ENCODE assay signal across 11 cellular contexts in the genomic region with DNA sequence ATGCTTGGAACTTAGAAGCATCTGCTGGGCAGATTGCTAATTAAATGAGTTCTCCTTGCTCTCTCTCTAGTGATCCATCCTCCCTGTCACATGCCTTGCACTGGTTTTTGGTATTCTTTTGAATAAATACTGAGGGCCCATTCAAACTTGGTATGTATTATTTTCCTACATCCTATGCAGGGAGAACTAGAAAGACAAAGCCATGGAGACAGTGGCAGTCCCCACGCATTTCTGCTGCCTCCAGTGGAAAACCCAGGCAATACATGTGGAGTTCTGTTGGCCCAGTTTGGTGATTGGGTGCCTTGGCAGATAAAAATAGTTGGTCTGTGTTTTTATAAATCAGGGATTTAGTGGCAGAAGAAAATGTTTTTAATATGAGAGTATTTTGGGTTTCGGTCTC.
DNase-seq lines count a peak whose midpoint lies in the region; ATAC-seq, FAIRE-seq and TF ChIP-seq lines count a peak whose summit lies in the region.
"Had no signal": no experiment of that assay in that cellular context is flagged by ENCODE, and none has a peak within 500 bp of the region (broad histone marks: within the 10 kb centered on the region; RNA-seq: fewer than 3 reads in every experiment).

No MANE protein-coding gene starts in this region.

- BruUV-seq in K562 (replicated peaks; lab: Mats Ljungman, UMichigan), result no TSS peak

- no peak for TF ChIP-seq EP300 in K562 (IDR thresholded peaks at IDR 0.05; ENCODE audit: low read length)

- no peak overlapping the region for H3K9ac ChIP-seq in K562 (ENCODE audit: insufficient read depth in 1 of 2, low read depth in 2 of 2, low read length in 2 of 2)

- FAIRE-seq in K562 (lab: Jason Lieb, UNC), result peak; percentile 26

- no peak overlapping the region for H3K4me2 ChIP-seq in K562 (ENCODE audit: insufficient read depth, low read length)

- ATAC-seq in K562 (0 out of 3 replicates have a peak, but pooled peaks have one; percentile 52), left lobe of liver (peak; percentile 58)
- no peak for ATAC-seq in activated CD4-positive, alpha-beta T cell treated with anti-CD3 and anti-CD28 coated beads for 36 hours
- ATAC-seq: stimulated activated naive B cell treated with anti-CD40 and anti-IgM and Interleukin-4, amounts not matched to agents 10 μg/mL and 1 μg/mL and 100 μg/mL, for 72 hours had no signal

- H3K36me3 ChIP-seq in K562 (ENCODE audit: control insufficient read depth, insufficient read depth, low read length), result peaks cover 17% of the 10 kb centered on the region; the same call in 1 of the 3 replicates

- H3K9me1 ChIP-seq in K562 (ENCODE audit: control insufficient read depth, insufficient read depth, low read length), result no peaks in the 10 kb centered on the region

- TF ChIP-seq POLR2A in K562 (conservative IDR thresholded peaks at IDR 0.05), result no peak

- H3K27me3 ChIP-seq in K562 (ENCODE audit: control insufficient read depth in 2 of 2, insufficient read depth in 2 of 2, low read length in 2 of 2), result no peaks in the 10 kb centered on the region

- peaks cover 73% of the 10 kb centered on the region for H3K36me3 Mint-ChIP-seq in activated CD4-positive, alpha-beta T cell treated with anti-CD3 and anti-CD28 coated beads for 36 hours (ENCODE audit: low read depth)

- H3K27ac Mint-ChIP-seq in activated CD4-positive, alpha-beta T cell treated with anti-CD3 and anti-CD28 coated beads for 36 hours, result no peak overlapping the region
- H3K27ac Mint-ChIP-seq: stimulated activated naive B cell treated with anti-CD40 and anti-IgM and Interleukin-4, amounts not matched to agents 10 μg/mL and 1 μg/mL and 100 μg/mL, for 72 hours had no signal

- H3K4me3 ChIP-seq in K562, result no peak overlapping the region

- WGBS in K562 (ENCODE audit: insufficient coverage, low coverage, missing lambda C conversion rate), result 82% methylated on average over 2 of the region's 2 CpGs

- in situ Hi-C loops in KBM-7 (cut with MboI; ENCODE audit: low pct_unique_long_range_greater_than_20kb, low sequenced_read_pairs), result no loop called here
- in situ Hi-C loops in K562 (cut with MboI), result no loop called here

- no peaks in the 10 kb centered on the region for H3K79me2 ChIP-seq in K562 (ENCODE audit: control insufficient read depth, insufficient read depth, low read length)

- no peak overlapping the region for H2AFZ ChIP-seq in K562 (ENCODE audit: low read depth, low read length)

- CTCF ChIA-PET in K562 (lab: Yijun Ruan, JAX; ENCODE audit: low intra/inter-chr PET ratio), result no interaction called here
- CTCF ChIA-PET in activated CD4-positive, alpha-beta T cell treated with anti-CD3 and anti-CD28 coated beads for 36 hours (lab: Charles Lee), result no interaction called here

- no peaks in the 10 kb centered on the region for H3K27me3 Mint-ChIP-seq in activated CD4-positive, alpha-beta T cell treated with anti-CD3 and anti-CD28 coated beads for 36 hours
- H3K27me3 Mint-ChIP-seq: stimulated activated naive B cell treated with anti-CD40 and anti-IgM and Interleukin-4, amounts not matched to agents 10 μg/mL and 1 μg/mL and 100 μg/mL, for 72 hours had no signal

- intact Hi-C loops in K562 (cut with micrococcal nuclease), result no loop called here
- intact Hi-C loops in activated CD4-positive, alpha-beta T cell treated with anti-CD3 and anti-CD28 coated beads for 36 hours (cut with DNase I, micrococcal nuclease), result no loop called here

- peaks cover 21% of the 10 kb centered on the region for H3K9me3 Mint-ChIP-seq in activated CD4-positive, alpha-beta T cell treated with anti-CD3 and anti-CD28 coated beads for 36 hours (ENCODE audit: low read depth)

- no peak for TF ChIP-seq RAD21 in K562 (CRISPR knock-in tag; conservative IDR thresholded peaks at IDR 0.05 in 1 of 2, IDR thresholded peaks at IDR 0.05 in 1 of 2)

- no peaks in the 10 kb centered on the region for H3K4me1 ChIP-seq in K562 (replicated peaks in 1 of 2; ENCODE audit: control insufficient read depth in 2 of 2, insufficient read depth in 2 of 2, low read length in 2 of 2)

- peak; percentile 25 to 27 (median 26); a peak in 3 of 6 replicates for TF ChIP-seq CTCF in K562 (IDR thresholded peaks at IDR 0.05 in 2 of 3, conservative IDR thresholded peaks at IDR 0.05 in 1 of 3; ENCODE audit: insufficient read depth in 2 of 3, low read depth in 1 of 3, low read length in 3 of 3)

- no peaks in the 10 kb centered on the region for H4K20me1 ChIP-seq in K562 (replicated peaks; ENCODE audit: control insufficient read depth, insufficient read depth, low read length)

- H3K4me3 Mint-ChIP-seq in activated CD4-positive, alpha-beta T cell treated with anti-CD3 and anti-CD28 coated beads for 36 hours, result no peak overlapping the region
- H3K4me3 Mint-ChIP-seq: stimulated activated naive B cell treated with anti-CD40 and anti-IgM and Interleukin-4, amounts not matched to agents 10 μg/mL and 1 μg/mL and 100 μg/mL, for 72 hours had no signal

- H3K27ac ChIP-seq in K562 (ENCODE audit: extremely low read depth, low read depth, low read length), result no peak overlapping the region
- H3K27ac ChIP-seq: epithelial cell of prostate had no signal

- peaks cover 29% of the 10 kb centered on the region for H3K4me1 Mint-ChIP-seq in activated CD4-positive, alpha-beta T cell treated with anti-CD3 and anti-CD28 coated beads for 36 hours

- DNase-seq in D341Med (ENCODE audit: low spot score) (peak; percentile 36), KBM-7 (peak; percentile 9), K562 (ENCODE audit: extremely low read depth in 1 of 4, low spot score in 3 of 4) (peak in 1 of 4 experiments; percentile 8), left lobe of liver (ENCODE audit: low spot score) (no peak), NCI-H1930 (lab: John Stamatoyannopoulos, UW) (no peak), GM19240 (ENCODE audit: insufficient read length, low spot score) (no peak)
- no peak for DNase-seq in activated naive CD4-positive, alpha-beta T cell treated with Interleukin-2 at 50 U/mL for 16 hours
- no peak for DNase-seq in activated CD4-positive, alpha-beta T cell treated with anti-CD3 and anti-CD28 coated beads for 36 hours
- DNase-seq: NCI-H1417 treated with DMSO at 0.1 percent for 48 hours; stimulated activated naive B cell treated with anti-CD40 and anti-IgM and Interleukin-4, amounts not matched to agents 10 μg/mL and 1 μg/mL and 100 μg/mL, for 72 hours had no signal

- POLR2A ChIA-PET in K562 (lab: Yijun Ruan, JAX), result no interaction called here
- POLR2A ChIA-PET in activated CD4-positive, alpha-beta T cell treated with anti-CD3 and anti-CD28 coated beads for 36 hours (lab: Charles Lee), result no interaction called here

- H3K9me3 ChIP-seq in K562 (replicated peaks; ENCODE audit: control insufficient read depth, insufficient read depth, low read depth, low read length), result no peaks in the 10 kb centered on the region

TF ChIP-seq in K562, 482 proteins besides CTCF, POLR2A, EP300 and RAD21:
- TF ChIP-seq, protein P1, sequence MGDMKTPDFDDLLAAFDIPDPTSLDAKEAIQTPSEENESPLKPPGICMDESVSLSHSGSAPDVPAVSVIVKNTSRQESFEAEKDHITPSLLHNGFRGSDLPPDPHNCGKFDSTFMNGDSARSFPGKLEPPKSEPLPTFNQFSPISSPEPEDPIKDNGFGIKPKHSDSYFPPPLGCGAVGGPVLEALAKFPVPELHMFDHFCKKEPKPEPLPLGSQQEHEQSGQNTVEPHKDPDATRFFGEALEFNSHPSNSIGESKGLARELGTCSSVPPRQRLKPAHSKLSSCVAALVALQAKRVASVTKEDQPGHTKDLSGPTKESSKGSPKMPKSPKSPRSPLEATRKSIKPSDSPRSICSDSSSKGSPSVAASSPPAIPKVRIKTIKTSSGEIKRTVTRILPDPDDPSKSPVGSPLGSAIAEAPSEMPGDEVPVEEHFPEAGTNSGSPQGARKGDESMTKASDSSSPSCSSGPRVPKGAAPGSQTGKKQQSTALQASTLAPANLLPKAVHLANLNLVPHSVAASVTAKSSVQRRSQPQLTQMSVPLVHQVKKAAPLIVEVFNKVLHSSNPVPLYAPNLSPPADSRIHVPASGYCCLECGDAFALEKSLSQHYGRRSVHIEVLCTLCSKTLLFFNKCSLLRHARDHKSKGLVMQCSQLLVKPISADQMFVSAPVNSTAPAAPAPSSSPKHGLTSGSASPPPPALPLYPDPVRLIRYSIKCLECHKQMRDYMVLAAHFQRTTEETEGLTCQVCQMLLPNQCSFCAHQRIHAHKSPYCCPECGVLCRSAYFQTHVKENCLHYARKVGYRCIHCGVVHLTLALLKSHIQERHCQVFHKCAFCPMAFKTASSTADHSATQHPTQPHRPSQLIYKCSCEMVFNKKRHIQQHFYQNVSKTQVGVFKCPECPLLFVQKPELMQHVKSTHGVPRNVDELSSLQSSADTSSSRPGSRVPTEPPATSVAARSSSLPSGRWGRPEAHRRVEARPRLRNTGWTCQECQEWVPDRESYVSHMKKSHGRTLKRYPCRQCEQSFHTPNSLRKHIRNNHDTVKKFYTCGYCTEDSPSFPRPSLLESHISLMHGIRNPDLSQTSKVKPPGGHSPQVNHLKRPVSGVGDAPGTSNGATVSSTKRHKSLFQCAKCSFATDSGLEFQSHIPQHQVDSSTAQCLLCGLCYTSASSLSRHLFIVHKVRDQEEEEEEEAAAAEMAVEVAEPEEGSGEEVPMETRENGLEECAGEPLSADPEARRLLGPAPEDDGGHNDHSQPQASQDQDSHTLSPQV (IDR thresholded peaks at IDR 0.05), result no peak
- TF ChIP-seq, protein P2, sequence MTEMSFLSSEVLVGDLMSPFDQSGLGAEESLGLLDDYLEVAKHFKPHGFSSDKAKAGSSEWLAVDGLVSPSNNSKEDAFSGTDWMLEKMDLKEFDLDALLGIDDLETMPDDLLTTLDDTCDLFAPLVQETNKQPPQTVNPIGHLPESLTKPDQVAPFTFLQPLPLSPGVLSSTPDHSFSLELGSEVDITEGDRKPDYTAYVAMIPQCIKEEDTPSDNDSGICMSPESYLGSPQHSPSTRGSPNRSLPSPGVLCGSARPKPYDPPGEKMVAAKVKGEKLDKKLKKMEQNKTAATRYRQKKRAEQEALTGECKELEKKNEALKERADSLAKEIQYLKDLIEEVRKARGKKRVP (CRISPR knock-in tag; IDR thresholded peaks at IDR 0.05), result no peak
- TF ChIP-seq, protein P3, sequence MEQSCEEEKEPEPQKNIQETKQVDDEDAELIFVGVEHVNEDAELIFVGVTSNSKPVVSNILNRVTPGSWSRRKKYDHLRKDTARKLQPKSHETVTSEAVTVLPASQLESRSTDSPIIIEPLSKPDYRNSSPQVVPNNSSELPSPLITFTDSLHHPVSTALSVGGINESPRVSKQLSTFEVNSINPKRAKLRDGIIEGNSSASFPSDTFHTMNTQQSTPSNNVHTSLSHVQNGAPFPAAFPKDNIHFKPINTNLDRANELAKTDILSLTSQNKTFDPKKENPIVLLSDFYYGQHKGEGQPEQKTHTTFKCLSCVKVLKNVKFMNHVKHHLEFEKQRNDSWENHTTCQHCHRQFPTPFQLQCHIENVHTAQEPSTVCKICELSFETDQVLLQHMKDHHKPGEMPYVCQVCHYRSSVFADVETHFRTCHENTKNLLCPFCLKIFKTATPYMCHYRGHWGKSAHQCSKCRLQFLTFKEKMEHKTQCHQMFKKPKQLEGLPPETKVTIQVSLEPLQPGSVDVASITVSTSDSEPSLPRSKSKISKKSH (CRISPR knock-in tag; IDR thresholded peaks at IDR 0.05), result no peak
- TF ChIP-seq ZKSCAN3 (CRISPR knock-in tag; IDR thresholded peaks at IDR 0.05), result no peak

Comparison
In these comparisons a context has a peak if more than half of its experiments do, and no peak if none do; other contexts are left out.
1. DNase-seq: peak in D341Med (single experiment) and KBM-7 (single experiment); none in left lobe of liver (single experiment), NCI-H1930 (0 of 2), activated naive CD4-positive, alpha-beta T cell treated with Interleukin-2 at 50 U/mL for 16 hours (single experiment), activated CD4-positive, alpha-beta T cell treated with anti-CD3 and anti-CD28 coated beads for 36 hours (single experiment) and GM19240 (single experiment).